ENCODE assay signal across 4 cellular contexts in the genomic region with DNA sequence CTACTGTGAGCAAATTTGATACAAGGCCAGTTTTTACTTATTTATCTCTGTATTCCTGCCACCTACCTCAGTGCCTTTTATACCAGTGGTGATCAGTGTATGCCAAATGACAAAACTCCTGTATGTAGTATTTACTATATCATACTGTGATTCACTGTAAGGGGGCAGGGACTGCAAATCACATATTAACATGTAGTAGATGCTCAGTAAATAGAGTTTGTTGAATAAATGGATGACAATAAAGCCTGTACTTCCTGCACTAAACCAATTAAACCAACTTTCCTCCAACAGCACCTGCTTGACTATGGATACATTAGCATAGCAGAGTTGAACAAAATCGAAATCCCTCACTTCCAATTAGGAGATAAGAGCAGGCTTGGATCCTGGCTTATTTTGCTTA.
"Had no signal": no experiment of that assay in that cellular context is flagged by ENCODE, and none has a peak within 500 bp of the region (broad histone marks: within the 10 kb centered on the region; RNA-seq: fewer than 3 reads in every experiment).

No MANE protein-coding gene starts in this region.

- ATAC-seq: HepG2, K562 had no signal

- DNase-seq: IMR-90, KBM-7 had no signal

- H3K4me3 ChIP-seq: K562 had no signal
